9 cellular contexts compared by ENCODE assay signal in genomic region chr3:69309810-69310209, GRCh38.
DNase-seq lines count a peak whose midpoint lies in the region; ATAC-seq, FAIRE-seq and TF ChIP-seq lines count a peak whose summit lies in the region.
"Had no signal": no experiment of that assay in that cellular context is flagged by ENCODE, and none has a peak within 500 bp of the region (broad histone marks: within the 10 kb centered on the region; RNA-seq: fewer than 3 reads in every experiment).

No MANE protein-coding gene starts in this region.

- H3K36me3 Mint-ChIP-seq in activated T-cell treated with anti-CD3 and anti-CD28 coated beads, Interleukin-2, amount 50 U/mL, for 4 hours (ENCODE audit: insufficient read depth), result no peaks in the 10 kb centered on the region

- peak; percentile 78 for TF ChIP-seq CTCF in astrocyte of the cerebellum (IDR thresholded peaks at IDR 0.05; ENCODE audit: low read depth, low read length, missing control alignments)
- TF ChIP-seq CTCF in keratinocyte (optimal IDR thresholded peaks at IDR 0.05 in 1 of 3, IDR thresholded peaks at IDR 0.05 in 1 of 3, conservative IDR thresholded peaks at IDR 0.05 in 1 of 3; ENCODE audit: extremely low read depth in 1 of 3, insufficient read depth in 2 of 3, low read length in 3 of 3), result peak; percentile 37 to 49 (median 39)

- no peak overlapping the region for H2AFZ ChIP-seq in keratinocyte (ENCODE audit: control insufficient read depth, low read length)

- H3K4me2 ChIP-seq in keratinocyte (ENCODE audit: control insufficient read depth, extremely low read depth, insufficient read depth, low read depth, low read length), result no peak overlapping the region

- H3K4me3 ChIP-seq in astrocyte of the cerebellum (ENCODE audit: low read depth, low read length) (no peak overlapping the region), keratinocyte (ENCODE audit: control insufficient read depth in 2 of 3, extremely low read depth in 1 of 3, insufficient read depth in 2 of 3, low read depth in 1 of 3, low read length in 3 of 3) (no peak overlapping the region)

- FAIRE-seq in keratinocyte (lab: Jason Lieb, UNC), result no peak

- H3K27me3 Mint-ChIP-seq in stimulated activated naive CD8-positive, alpha-beta T cell treated with anti-CD3 and anti-CD28 coated beads, Interleukin-15, amount 100 ng/mL, for 72 hours, result no peaks in the 10 kb centered on the region
- H3K27me3 Mint-ChIP-seq in activated T-cell treated with anti-CD3 and anti-CD28 coated beads, Interleukin-2, amount 50 U/mL, for 4 hours (ENCODE audit: low read depth), result no peaks in the 10 kb centered on the region
- H3K27me3 Mint-ChIP-seq: activated CD4-positive, alpha-beta T cell treated with anti-CD3 and anti-CD28 coated beads for 36 hours had no signal

- H3K9ac ChIP-seq in keratinocyte (ENCODE audit: control insufficient read depth, extremely low read depth, insufficient read depth, low read length), result no peak overlapping the region

- H3K27me3 ChIP-seq in keratinocyte (ENCODE audit: control insufficient read depth, extremely low read depth, insufficient read depth, low read length), result no peaks in the 10 kb centered on the region

- peaks cover 20% of the 10 kb centered on the region for H3K4me1 Mint-ChIP-seq in stimulated activated naive CD8-positive, alpha-beta T cell treated with anti-CD3 and anti-CD28 coated beads, Interleukin-15, amount 100 ng/mL, for 72 hours
- peaks cover 16% of the 10 kb centered on the region for H3K4me1 Mint-ChIP-seq in activated T-cell treated with anti-CD3 and anti-CD28 coated beads, Interleukin-2, amount 50 U/mL, for 4 hours (ENCODE audit: low read depth)

- no peak for DNase-seq in stimulated activated naive CD8-positive, alpha-beta T cell treated with anti-CD3 and anti-CD28 coated beads, Interleukin-15, amount 100 ng/mL, for 72 hours
- DNase-seq in stimulated activated naive CD8-positive, alpha-beta T cell treated with anti-CD3 and anti-CD28 coated beads, Interleukin-15, Interleukin-2, amounts not matched to agents 100 U/mL and 50 U/mL, for 24 hours, result no peak
- DNase-seq in astrocyte of the cerebellum (ENCODE audit: low read depth) (peak; percentile 29), keratinocyte (ENCODE audit: low read depth, low spot score) (no peak), NCI-H2107 treated with DMSO at 0.1 percent for 48 hours (lab: John Stamatoyannopoulos, UW; ENCODE audit: unreplicated experiment) (no peak)
- no peak for DNase-seq in activated T-cell treated with anti-CD3 and anti-CD28 coated beads, Interleukin-2, amount 50 U/mL, for 4 hours
- DNase-seq in activated T-cell treated with anti-CD3 and anti-CD28 coated beads, Interleukin-2, amount 50 U/mL, for 48 hours, result no peak
- no peak for DNase-seq in activated CD4-positive, alpha-beta T cell treated with anti-CD3 and anti-CD28 coated beads, Interleukin-2, amount 50 U/mL, for 1 hour
- DNase-seq: activated CD4-positive, alpha-beta T cell treated with anti-CD3 and anti-CD28 coated beads for 36 hours had no signal

- in situ Hi-C loops in astrocyte of the cerebellum (cut with HindIII; ENCODE audit: low sequenced_read_pairs), result loop anchor here (25.0 kb wide), 1 partner anchor 148 kb away; no protein-coding TSS in a partner anchor

- no peak overlapping the region for H3K4me3 Mint-ChIP-seq in stimulated activated naive CD8-positive, alpha-beta T cell treated with anti-CD3 and anti-CD28 coated beads, Interleukin-15, amount 100 ng/mL, for 72 hours
- H3K4me3 Mint-ChIP-seq in activated T-cell treated with anti-CD3 and anti-CD28 coated beads, Interleukin-2, amount 50 U/mL, for 4 hours, result no peak overlapping the region
- H3K4me3 Mint-ChIP-seq: activated CD4-positive, alpha-beta T cell treated with anti-CD3 and anti-CD28 coated beads for 36 hours had no signal

- H4K20me1 ChIP-seq in keratinocyte (ENCODE audit: control insufficient read depth, extremely low read depth, insufficient read depth, low read length), result no peaks in the 10 kb centered on the region

- H3K9me3 ChIP-seq in keratinocyte (ENCODE audit: control insufficient read depth, low read depth, low read length), result no peaks in the 10 kb centered on the region

- H3K9me1 ChIP-seq in keratinocyte (ENCODE audit: control insufficient read depth, extremely low read depth, insufficient read depth, low read length), result no peaks in the 10 kb centered on the region

- ATAC-seq in stimulated activated naive CD8-positive, alpha-beta T cell treated with anti-CD3 and anti-CD28 coated beads, Interleukin-15, amount 100 ng/mL, for 72 hours, result peak; percentile 43
- no peak for ATAC-seq in stimulated activated naive CD8-positive, alpha-beta T cell treated with anti-CD3 and anti-CD28 coated beads, Interleukin-15, Interleukin-2, amounts not matched to agents 100 U/mL and 50 U/mL, for 24 hours
- ATAC-seq in activated T-cell treated with anti-CD3 and anti-CD28 coated beads, Interleukin-2, amount 50 U/mL, for 4 hours, result no peak
- ATAC-seq: activated CD4-positive, alpha-beta T cell treated with anti-CD3 and anti-CD28 coated beads for 36 hours had no signal

- no peak overlapping the region for H3K27ac ChIP-seq in keratinocyte (ENCODE audit: control insufficient read depth, insufficient read depth, low read length)

- no peaks in the 10 kb centered on the region for H3K9me3 Mint-ChIP-seq in stimulated activated naive CD8-positive, alpha-beta T cell treated with anti-CD3 and anti-CD28 coated beads, Interleukin-15, amount 100 ng/mL, for 72 hours
- no peaks in the 10 kb centered on the region for H3K9me3 Mint-ChIP-seq in activated T-cell treated with anti-CD3 and anti-CD28 coated beads, Interleukin-2, amount 50 U/mL, for 4 hours

- no peak overlapping the region for H3K27ac Mint-ChIP-seq in stimulated activated naive CD8-positive, alpha-beta T cell treated with anti-CD3 and anti-CD28 coated beads, Interleukin-15, amount 100 ng/mL, for 72 hours
- H3K27ac Mint-ChIP-seq: activated CD4-positive, alpha-beta T cell treated with anti-CD3 and anti-CD28 coated beads for 36 hours had no signal

- peaks cover 11 to 23% of the 10 kb centered on the region in 2 experiments for H3K36me3 ChIP-seq in keratinocyte (ENCODE audit: control insufficient read depth in 2 of 2, extremely low read depth in 1 of 2, insufficient read depth in 2 of 2, low read length in 2 of 2)

- no peaks in the 10 kb centered on the region for H3K79me2 ChIP-seq in keratinocyte (ENCODE audit: control insufficient read depth, insufficient read depth, low read length)

- peaks cover 12% of the 10 kb centered on the region for H3K4me1 ChIP-seq in keratinocyte (ENCODE audit: control insufficient read depth, extremely low read depth, insufficient read depth, low read length)

- dilution Hi-C loops in keratinocyte (cut with MboI; ENCODE audit: extremely low pct_ligation_motif_present, low sequenced_read_pairs), result no loop called here
